Comparison of ENCODE assay signal across 9 cellular contexts in genomic region chr18:76658627-76659026, GRCh38.
A peak's percentile ranks its signal among the peaks of the same experiment; 100 is the strongest.
DNase-seq lines count a peak whose midpoint lies in the region; ATAC-seq, FAIRE-seq and TF ChIP-seq lines count a peak whose summit lies in the region.
"Had no signal": no experiment of that assay in that cellular context is flagged by ENCODE, and none has a peak within 500 bp of the region (broad histone marks: within the 10 kb centered on the region; RNA-seq: fewer than 3 reads in every experiment).

No MANE protein-coding gene starts in this region.

- ATAC-seq in HG02870 (IDR thresholded peaks at IDR 0.05; ENCODE audit: unreplicated experiment): peak; percentile 74
- peak; percentile 81 for ATAC-seq in activated CD8-positive, alpha-beta T cell treated with anti-CD3 and anti-CD28 coated beads for 36 hours
- no peak for ATAC-seq in heart right ventricle

- H3K4me1 ChIP-seq in neural progenitor cell (peaks cover 15% of the 10 kb centered on the region), heart right ventricle (no peaks in the 10 kb centered on the region)
- H3K4me1 ChIP-seq: SJCRH30 had no signal

- no peak for TF ChIP-seq POLR2A in H54 (IDR thresholded peaks at IDR 0.05; ENCODE audit: low read depth, low read length)

- FAIRE-seq in H54 (lab: Jason Lieb, UNC): no peak

- H3K27me3 ChIP-seq in neural progenitor cell (no peaks in the 10 kb centered on the region), heart right ventricle (peaks cover 0 to 58% (median 43%) of the 10 kb centered on the region in 7 donors)
- H3K27me3 ChIP-seq: SJCRH30 had no signal

- peaks cover 3% of the 10 kb centered on the region for H3F3A ChIP-seq in neural progenitor cell (ENCODE audit: low read depth)

- intact Hi-C loops in activated CD8-positive, alpha-beta T cell treated with anti-CD3 and anti-CD28 coated beads for 36 hours (cut with micrococcal nuclease): no loop called here
- intact Hi-C loops in heart right ventricle (cut with DNase I): no loop called here

- H3K79me2 ChIP-seq in neural progenitor cell (ENCODE audit: low read depth): no peaks in the 10 kb centered on the region

- H3K4me3 Mint-ChIP-seq in activated CD8-positive, alpha-beta T cell treated with anti-CD3 and anti-CD28 coated beads for 36 hours: no peak overlapping the region
- no peak overlapping the region for H3K4me3 Mint-ChIP-seq in neural progenitor cell

- POLR2A ChIA-PET in activated CD8-positive, alpha-beta T cell treated with anti-CD3 and anti-CD28 coated beads for 36 hours (lab: Charles Lee): no interaction called here

- in situ Hi-C loops in GM13977 (cut with MboI; ENCODE audit: low pct_unique_long_range_greater_than_20kb, low sequenced_read_pairs, unreplicated experiment): no loop called here

- H3K27ac Mint-ChIP-seq in activated CD8-positive, alpha-beta T cell treated with anti-CD3 and anti-CD28 coated beads for 36 hours: no peak overlapping the region
- H3K27ac Mint-ChIP-seq in neural progenitor cell: no peak overlapping the region

- H3K4me3 ChIP-seq in neural progenitor cell: no peak overlapping the region
- H3K4me3 ChIP-seq in heart right ventricle: no peak overlapping the region
- H3K4me3 ChIP-seq: lung, SJCRH30 had no signal

- H3K36me3 ChIP-seq in neural progenitor cell: no peaks in the 10 kb centered on the region
- H3K36me3 ChIP-seq in heart right ventricle: no peaks in the 10 kb centered on the region
- H3K36me3 ChIP-seq: SJCRH30 had no signal

- H3K27ac ChIP-seq in neural progenitor cell: no peak overlapping the region
- no peak overlapping the region for H3K27ac ChIP-seq in heart right ventricle
- H3K27ac ChIP-seq: SJCRH30 had no signal

- peaks cover 19% of the 10 kb centered on the region for H3K4me1 Mint-ChIP-seq in activated CD8-positive, alpha-beta T cell treated with anti-CD3 and anti-CD28 coated beads for 36 hours (ENCODE audit: low read depth)
- peaks cover 6% of the 10 kb centered on the region for H3K4me1 Mint-ChIP-seq in neural progenitor cell

- peak overlapping the region; percentile 75 for H2AFZ ChIP-seq in neural progenitor cell (replicated peaks)

- TF ChIP-seq CTCF in GM13977 (IDR thresholded peaks at IDR 0.05; ENCODE audit: extremely low read depth, insufficient read depth, missing control alignments) (peak; percentile 19), neural progenitor cell (IDR thresholded peaks at IDR 0.05) (peak; percentile 74), heart right ventricle (IDR thresholded peaks at IDR 0.05) (peak in 4 of 9 donors; percentile 10 to 31 (median 18))
- TF ChIP-seq CTCF in activated CD8-positive, alpha-beta T cell treated with anti-CD3 and anti-CD28 coated beads for 36 hours (IDR thresholded peaks at IDR 0.05): peak; percentile 66

- WGBS in heart right ventricle, 2 donors: 45 to 46% methylated on average over 7 of the region's 7 CpGs

- H3K9me3 ChIP-seq in neural progenitor cell (ENCODE audit: low read depth): no peaks in the 10 kb centered on the region
- no peaks in the 10 kb centered on the region for H3K9me3 ChIP-seq in heart right ventricle
- H3K9me3 ChIP-seq: SJCRH30 had no signal

- H3K36me3 Mint-ChIP-seq in activated CD8-positive, alpha-beta T cell treated with anti-CD3 and anti-CD28 coated beads for 36 hours (ENCODE audit: low read depth): no peaks in the 10 kb centered on the region
- no peaks in the 10 kb centered on the region for H3K36me3 Mint-ChIP-seq in neural progenitor cell

- H4K20me1 ChIP-seq in neural progenitor cell (ENCODE audit: low read depth): no peaks in the 10 kb centered on the region

- H3K27me3 Mint-ChIP-seq in activated CD8-positive, alpha-beta T cell treated with anti-CD3 and anti-CD28 coated beads for 36 hours: peaks cover 31% of the 10 kb centered on the region
- peaks cover 10% of the 10 kb centered on the region for H3K27me3 Mint-ChIP-seq in neural progenitor cell (ENCODE audit: insufficient read depth, low read depth)

- H3K9ac ChIP-seq in neural progenitor cell: no peak overlapping the region

- peak; percentile 34 for DNase-seq in GM13977 (ENCODE audit: low spot score)
- DNase-seq in activated CD8-positive, alpha-beta T cell treated with anti-CD3 and anti-CD28 coated beads for 36 hours: peak; percentile 74
- DNase-seq in neural progenitor cell (ENCODE audit: low spot score): peak; percentile 79
- no peak for DNase-seq in heart right ventricle
- no peak for DNase-seq in Ammon's horn (ENCODE audit: low spot score)
- DNase-seq in H54 (ENCODE audit: insufficient read length, low spot score): no peak

- CTCF ChIA-PET in activated CD8-positive, alpha-beta T cell treated with anti-CD3 and anti-CD28 coated beads for 36 hours (lab: Charles Lee): interaction anchor here (0.7 to 2.4 kb wide), 11 partner anchors 8 to 260 kb away, joined by 3 to 8 read pairs (median 3); no protein-coding TSS in a partner anchor

- H3K4me2 ChIP-seq in neural progenitor cell: no peak overlapping the region

- no peaks in the 10 kb centered on the region for H3K9me3 Mint-ChIP-seq in activated CD8-positive, alpha-beta T cell treated with anti-CD3 and anti-CD28 coated beads for 36 hours
- peaks cover under 1% of the 10 kb centered on the region for H3K9me3 Mint-ChIP-seq in neural progenitor cell

Comparison
In these comparisons a context has a peak if more than half of its experiments do, and no peak if none do; other contexts are left out.
1. DNase-seq: peak in GM13977 (single experiment), activated CD8-positive, alpha-beta T cell treated with anti-CD3 and anti-CD28 coated beads for 36 hours (single experiment) and neural progenitor cell (single experiment); none in heart right ventricle (0 of 2), Ammon's horn (single experiment) and H54 (single experiment).
2. ATAC-seq: peak in HG02870 (single experiment) and activated CD8-positive, alpha-beta T cell treated with anti-CD3 and anti-CD28 coated beads for 36 hours (single experiment); none in heart right ventricle (0 of 8).